Comparison of ENCODE assay signal across 8 cellular contexts in the genomic region with DNA sequence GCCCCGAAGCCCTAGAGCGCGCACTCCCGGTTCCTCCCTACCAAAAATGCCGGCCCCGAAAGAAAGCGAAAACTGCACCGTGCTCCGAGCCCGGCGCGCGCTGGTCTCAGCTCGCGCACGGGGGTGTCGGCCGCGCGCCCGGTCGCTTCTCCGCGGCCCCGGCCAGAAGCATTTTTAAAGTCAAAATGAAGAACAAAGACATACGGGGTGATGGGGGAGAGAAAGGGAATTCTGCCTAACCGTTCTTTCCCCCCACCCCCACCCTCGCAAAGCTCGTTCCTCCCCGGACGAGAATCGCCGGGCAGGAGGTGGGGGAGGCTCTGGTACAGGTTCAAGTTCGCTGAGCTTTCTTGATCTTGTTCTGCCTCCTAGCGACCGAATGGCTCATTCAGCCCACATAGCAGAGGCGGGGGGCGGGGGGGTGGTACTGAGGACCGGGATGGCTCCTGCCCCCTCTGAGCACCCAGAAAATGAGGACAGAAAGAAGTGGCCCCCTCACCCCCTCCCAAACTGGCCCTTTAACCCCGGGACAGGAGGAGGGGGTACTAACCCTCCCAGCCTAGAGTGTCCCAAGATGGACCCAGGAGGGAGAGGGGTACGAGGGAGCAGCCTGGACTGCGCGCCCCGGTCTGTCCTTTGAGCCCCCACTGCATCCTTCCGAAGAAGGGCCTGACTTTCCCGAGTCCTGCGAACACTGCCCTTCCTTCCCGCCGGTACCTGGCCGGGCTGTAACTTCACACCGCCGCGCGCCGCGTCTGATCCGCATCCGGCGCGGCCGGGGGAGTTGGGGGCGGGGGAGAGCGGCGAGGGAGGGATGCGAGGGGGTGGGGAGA. TPM values are rescaled to one million over a fixed set of nuclear protein-coding genes. Genes with fewer than 3 reads are reported as not detected.
DNase-seq lines count a peak whose midpoint lies in the region; ATAC-seq, FAIRE-seq and TF ChIP-seq lines count a peak whose summit lies in the region.

No MANE protein-coding gene starts in this region.

- intact Hi-C loops in CD4-positive, alpha-beta memory T cell (cut with micrococcal nuclease): no loop called here
- intact Hi-C loops in endothelial cell of umbilical vein (cut with micrococcal nuclease): loop anchor here (1.0 to 5.0 kb wide), 3 partner anchors 1788 to 1979 kb away; no protein-coding TSS in a partner anchor

- POLR2A ChIA-PET in CD4-positive, alpha-beta memory T cell (lab: Charles Lee; ENCODE audit: partially characterized antibody): interaction anchor here (0.6 kb wide), 1 partner anchor 31 kb away, joined by 3 read pairs; no protein-coding TSS in a partner anchor
- POLR2A ChIA-PET in endothelial cell of umbilical vein (lab: Charles Lee): no interaction called here

- FAIRE-seq in endothelial cell of umbilical vein (lab: Jason Lieb, UNC): peak; percentile 40

- no peak overlapping the region for H3K9ac ChIP-seq in endothelial cell of umbilical vein (replicated peaks; ENCODE audit: extremely low read depth, insufficient read depth, low read length)

- H3K9me3 ChIP-seq in CD4-positive, alpha-beta memory T cell (ENCODE audit: control insufficient read depth in 1 of 2, low read length in 2 of 2): no peaks in the 10 kb centered on the region
- H3K9me3 ChIP-seq in endothelial cell of umbilical vein (replicated peaks; ENCODE audit: control insufficient read depth, insufficient read depth, low read length): no peaks in the 10 kb centered on the region
- no peaks in the 10 kb centered on the region for H3K9me3 ChIP-seq in thymus (ENCODE audit: control insufficient read depth)

- peak overlapping the region; percentile 29 to 58 for H3K4me3 ChIP-seq in CD4-positive, alpha-beta memory T cell (ENCODE audit: low read length in 2 of 2)
- H3K4me3 ChIP-seq in endothelial cell of umbilical vein (replicated peaks in 1 of 3; ENCODE audit: insufficient read depth in 1 of 3, low read depth in 1 of 3, low read length in 3 of 3) (peak overlapping the region; percentile 44 to 67 (median 60)), thymus (ENCODE audit: low read length) (peak overlapping the region; percentile 93)

- H3K4me1 Mint-ChIP-seq in CD4-positive, alpha-beta memory T cell: peaks cover 11 to 42% (median 27%) of the 10 kb centered on the region in 4 donors

- H2AFZ ChIP-seq in endothelial cell of umbilical vein (ENCODE audit: low read depth, low read length): peak overlapping the region; percentile 57

- WGBS in thymus: under 1% methylated on average over 65 of the region's 65 CpGs

- peak in 1 of 5 donors; percentile 29 for DNase-seq in CD4-positive, alpha-beta memory T cell
- DNase-seq in NCI-H2196 (lab: John Stamatoyannopoulos, UW; ENCODE audit: unreplicated experiment): peak; percentile 43
- peak; percentile 65 for DNase-seq in activated CD4-positive, alpha-beta T cell treated with anti-CD3 and anti-CD28 coated beads for 48 hours
- DNase-seq in endothelial cell of umbilical vein (ENCODE audit: low read depth, low spot score): peak; percentile 52
- peak; percentile 77 for DNase-seq in midbrain (lab: John Stamatoyannopoulos, UW)

- peaks cover 45 to 61% of the 10 kb centered on the region in 2 donors for H3K27me3 Mint-ChIP-seq in CD4-positive, alpha-beta memory T cell

- peak overlapping the region; percentile 64 for H3K4me2 ChIP-seq in endothelial cell of umbilical vein (ENCODE audit: insufficient read depth, low read length)

- peaks cover 49% of the 10 kb centered on the region for H3K4me1 ChIP-seq in CD4-positive, alpha-beta memory T cell (ENCODE audit: insufficient read depth, low read length)
- H3K4me1 ChIP-seq in endothelial cell of umbilical vein (ENCODE audit: control insufficient read depth, extremely low read depth, insufficient read depth, low read length) (peaks cover 22% of the 10 kb centered on the region), thymus (ENCODE audit: control insufficient read depth, insufficient read depth, low read length) (peaks cover 9% of the 10 kb centered on the region)

- TF ChIP-seq CTCF in endothelial cell of umbilical vein (IDR thresholded peaks at IDR 0.05; ENCODE audit: extremely low read depth in 1 of 2, insufficient read depth in 1 of 2, low read depth in 1 of 2, low read length in 2 of 2): peak; percentile 39 to 61

- H3K36me3 Mint-ChIP-seq in CD4-positive, alpha-beta memory T cell: peaks cover 0 to 6% of the 10 kb centered on the region in 2 donors

- H4K20me1 ChIP-seq in endothelial cell of umbilical vein (replicated peaks; ENCODE audit: control insufficient read depth, extremely low read depth, insufficient read depth, low read length): no peaks in the 10 kb centered on the region

- H3K36me3 ChIP-seq in CD4-positive, alpha-beta memory T cell (ENCODE audit: insufficient read depth, low read length): no peaks in the 10 kb centered on the region
- H3K36me3 ChIP-seq in endothelial cell of umbilical vein (ENCODE audit: control insufficient read depth in 2 of 2, extremely low read depth in 1 of 2, insufficient read depth in 2 of 2, low read length in 2 of 2) (no peaks in the 10 kb centered on the region), thymus (ENCODE audit: control insufficient read depth, insufficient read depth) (peaks cover 8% of the 10 kb centered on the region)

- H3K27me3 ChIP-seq in CD4-positive, alpha-beta memory T cell (ENCODE audit: insufficient read depth, low read length): peaks cover 34% of the 10 kb centered on the region
- H3K27me3 ChIP-seq in endothelial cell of umbilical vein (ENCODE audit: control insufficient read depth in 2 of 2, insufficient read depth in 2 of 2, low read length in 2 of 2) (peaks cover 40 to 67% of the 10 kb centered on the region in 2 experiments), thymus (ENCODE audit: control insufficient read depth, insufficient read depth) (no peaks in the 10 kb centered on the region)

- H3K9me3 Mint-ChIP-seq in CD4-positive, alpha-beta memory T cell: peaks cover 0 to 3% (median 0%) of the 10 kb centered on the region in 8 donors

- no peaks in the 10 kb centered on the region for H3K79me2 ChIP-seq in endothelial cell of umbilical vein (ENCODE audit: control insufficient read depth, insufficient read depth, low read length)

- H3K27ac ChIP-seq in CD4-positive, alpha-beta memory T cell (ENCODE audit: low read depth, low read length): no peak overlapping the region
- no peak overlapping the region for H3K27ac ChIP-seq in endothelial cell of umbilical vein (ENCODE audit: insufficient read depth, low read depth, low read length)
- H3K27ac ChIP-seq in thymus (ENCODE audit: low read depth): peak overlapping the region; percentile 79

- ATAC-seq in GM19025 (IDR thresholded peaks at IDR 0.05; ENCODE audit: low read depth, unreplicated experiment) (peak; percentile 64), HG03175 (IDR thresholded peaks at IDR 0.05; ENCODE audit: unreplicated experiment) (peak; percentile 64)

- CTCF ChIA-PET in CD4-positive, alpha-beta memory T cell (lab: Charles Lee; ENCODE audit: partially characterized antibody): interaction anchor here (0.7 to 1.4 kb wide), 3 partner anchors 10 to 1248 kb away, joined by 3 to 8 read pairs (median 4); no protein-coding TSS in a partner anchor
- CTCF ChIA-PET in endothelial cell of umbilical vein (lab: Charles Lee): interaction anchor here (0.6 to 1.7 kb wide), 13 partner anchors 8 to 1980 kb away, joined by 3 to 12 read pairs (median 4); no protein-coding TSS in a partner anchor

- H3K27ac Mint-ChIP-seq in CD4-positive, alpha-beta memory T cell: peak overlapping the region in 3 of 7 donors; percentile 29 to 55 (median 52)

- no peaks in the 10 kb centered on the region for H3K9me1 ChIP-seq in endothelial cell of umbilical vein (replicated peaks; ENCODE audit: control insufficient read depth, extremely low read depth, insufficient read depth, low read length)

- BruUV-seq in endothelial cell of umbilical vein (replicated peaks; lab: Mats Ljungman, UMichigan): no TSS peak

- no peak for TF ChIP-seq POLR2A in endothelial cell of umbilical vein (IDR thresholded peaks at IDR 0.05; ENCODE audit: low read depth, low read length)

- dilution Hi-C loops in endothelial cell of umbilical vein (cut with MboI; ENCODE audit: extremely low pct_ligation_motif_present, low sequenced_read_pairs): no loop called here

- H3K4me3 Mint-ChIP-seq in CD4-positive, alpha-beta memory T cell: peak overlapping the region; percentile 86 to 93 (median 87)

TF ChIP-seq in endothelial cell of umbilical vein, 7 proteins besides CTCF, POLR2A, EP300 and RAD21:
- no peak for TF ChIP-seq FOS (IDR thresholded peaks at IDR 0.05; ENCODE audit: borderline replicate concordance, insufficient read depth, low read length)
- peak; percentile 74 for TF ChIP-seq EZH2 (IDR thresholded peaks at IDR 0.05; ENCODE audit: borderline replicate concordance, low read depth, low read length, severe bottlenecking)
- no peak for TF ChIP-seq JUN (IDR thresholded peaks at IDR 0.05; ENCODE audit: borderline replicate concordance, insufficient read depth, insufficient read length, low read depth)
- no peak for TF ChIP-seq MYC (IDR thresholded peaks at IDR 0.05; ENCODE audit: low read depth, low read length)
TF ChIP-seq in endothelial cell of umbilical vein: peak in this region for 1.

RNA-seq across cellular contexts. Expression of a gene that starts 3.1 kb away (rescaled TPM):
- under 1 TPM in 1 of 2 experiments, not detected in 1; 0.12 TPM for total RNA-seq in CD4-positive, alpha-beta memory T cell
- 1 to 10 TPM in 1 of 2 donors, not detected in 1; 1.6 TPM for polyA plus RNA-seq in CD4-positive, alpha-beta memory T cell
- 0.88 and 0.92 TPM in 2 replicates for total RNA-seq in endothelial cell of umbilical vein
- polyA plus RNA-seq in endothelial cell of umbilical vein (0.12 and 0.16 TPM in 2 replicates), thymus (33.6 TPM)
- polyA plus RNA-seq in endothelial cell of umbilical vein (2011; cell fraction: cytosol; rRNA removed): 0.11 and 0.26 TPM in 2 replicates
- 0.99 and 1.2 TPM in 2 replicates for polyA plus RNA-seq in endothelial cell of umbilical vein (2011; cell fraction: nucleus; rRNA removed)
- 1.0 and 1.4 TPM in 2 replicates for polyA plus RNA-seq in endothelial cell of umbilical vein (2012)
- polyA minus RNA-seq in endothelial cell of umbilical vein: 0.29 and 0.66 TPM in 2 replicates
- not detected for polyA minus RNA-seq in endothelial cell of umbilical vein (2011; cell fraction: cytosol; rRNA and poly(A)+ RNA removed)
- polyA minus RNA-seq in endothelial cell of umbilical vein (2011; cell fraction: nucleus; rRNA and poly(A)+ RNA removed): 1.4 and 1.5 TPM in 2 replicates

Comparison
In these comparisons a context has a peak if more than half of its experiments do, and no peak if none do; other contexts are left out.
1. RNA of a gene that starts 3.1 kb away (polyA plus RNA-seq): 33.6 TPM in thymus (single experiment); 1.6 TPM in CD4-positive, alpha-beta memory T cell and 0.11 to 1.4 TPM in endothelial cell of umbilical vein; every median in the first group is over 10 times any median in the second.
2. Peak in every context shown above with its lines, with median percentiles within 50 percentile points of each other: H3K4me3 ChIP-seq.